8 cellular contexts compared by ENCODE assay signal in genomic region chr16:8567355-8568230, GRCh38. TPM values are rescaled to one million over a fixed set of nuclear protein-coding genes. Genes with fewer than 3 reads are reported as not detected.
DNase-seq lines count a peak whose midpoint lies in the region; ATAC-seq and TF ChIP-seq lines count a peak whose summit lies in the region.

No MANE protein-coding gene starts in this region.

- DNase-seq in A172 (ENCODE audit: low spot score) (peak; percentile 90), NCI-H2029 (lab: John Stamatoyannopoulos, UW) (peak; percentile 64), T1000 (lab: John Stamatoyannopoulos, UW) (peak; percentile 80), astrocyte of the spinal cord (ENCODE audit: low read depth, low spot score) (peak; percentile 88), iPS DF 4.7 (ENCODE audit: extremely low read depth, low spot score) (peak; percentile 89)
- DNase-seq in stimulated activated CD4-positive, alpha-beta T cell treated with anti-CD3 and anti-CD28 coated beads, Interleukin-12 subunit alpha, Interleukin-12 subunit beta, amount 100 ng/mL, for 4 hours: peak; percentile 60

- peak; percentile 97 for TF ChIP-seq CTCF in astrocyte of the spinal cord (IDR thresholded peaks at IDR 0.05; ENCODE audit: low read depth, low read length)

- ATAC-seq in GM18499 (IDR thresholded peaks at IDR 0.05; ENCODE audit: insufficient read depth, unreplicated experiment): peak; percentile 63
- peak; percentile 86 for ATAC-seq in HG02885 (IDR thresholded peaks at IDR 0.05; ENCODE audit: poor library complexity, unreplicated experiment)

- in situ Hi-C loops in astrocyte of the spinal cord (cut with HindIII; ENCODE audit: low sequenced_read_pairs): no loop called here

- no peak overlapping the region for H3K4me3 ChIP-seq in astrocyte of the spinal cord (ENCODE audit: low read depth, low read length)

RNA-seq across cellular contexts. Expression of gene TMEM114, which starts 22.7 kb away (rescaled TPM):
- total RNA-seq in A172 (2014; rRNA removed; shearing (Covaris generic)): not detected in 2 replicates

RNA-seq across cellular contexts. Expression of gene METTL22, which starts 53.9 kb away (rescaled TPM):
- 28.1 and 32.5 TPM in 2 replicates for total RNA-seq in A172 (2014; rRNA removed; shearing (Covaris generic))
